ENCODE assay signal across 28 cellular contexts in the genomic region with DNA sequence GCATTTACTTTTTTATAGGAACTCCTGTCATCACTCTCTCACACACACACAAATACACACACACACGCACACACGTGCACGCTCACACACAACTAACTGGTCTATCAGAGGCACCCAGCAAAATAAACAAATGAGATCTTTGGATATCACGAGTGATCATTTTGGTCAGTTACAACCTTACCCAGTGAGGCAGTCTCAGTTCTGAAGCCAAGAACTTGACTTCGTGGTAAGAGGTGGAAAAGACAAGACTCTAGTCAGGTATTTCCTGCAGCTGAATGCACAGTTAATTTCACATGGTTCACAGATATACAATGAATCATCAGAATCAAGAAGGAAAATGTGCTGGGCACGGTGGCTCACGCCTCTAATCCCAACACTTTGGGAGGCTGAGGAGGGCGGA. TPM values are rescaled to one million over a fixed set of nuclear protein-coding genes. Genes with fewer than 3 reads are reported as not detected.
DNase-seq lines count a peak whose midpoint lies in the region; ATAC-seq and TF ChIP-seq lines count a peak whose summit lies in the region.
"Had no signal": no experiment of that assay in that cellular context is flagged by ENCODE, and none has a peak within 500 bp of the region (broad histone marks: within the 10 kb centered on the region; RNA-seq: fewer than 3 reads in every experiment).

No MANE protein-coding gene starts in this region.

- H3K36me3 ChIP-seq in WERI-Rb-1 = no peaks in the 10 kb centered on the region; the same call in 1 of the 2 replicates
- H3K36me3 ChIP-seq in neural progenitor cell = no peaks in the 10 kb centered on the region
- H3K36me3 ChIP-seq: suprapubic skin, upper lobe of right lung had no signal

- H3K4me3 ChIP-seq in GM12865 (ENCODE audit: low read depth, low read length) = no peak overlapping the region
- H3K4me3 ChIP-seq in WERI-Rb-1 (ENCODE audit: low read depth, low read length) = no peak overlapping the region
- H3K4me3 ChIP-seq in neural progenitor cell = no peak overlapping the region
- H3K4me3 ChIP-seq: BLaER1, GM12878, suprapubic skin, upper lobe of right lung had no signal

- H3K27ac ChIP-seq in WERI-Rb-1 (peak overlapping the region; percentile 7; the same call in 1 of the 2 replicates), neural progenitor cell (no peak overlapping the region)
- H3K27ac ChIP-seq: BLaER1, HL-60, suprapubic skin, upper lobe of right lung had no signal

- no peak overlapping the region for H2AFZ ChIP-seq in neural progenitor cell (replicated peaks)

- H4K20me1 ChIP-seq in neural progenitor cell (ENCODE audit: low read depth) = peaks cover 16% of the 10 kb centered on the region

- H3F3A ChIP-seq in neural progenitor cell (ENCODE audit: low read depth) = peaks cover 11% of the 10 kb centered on the region

- in situ Hi-C loops in Caki2 (cut with HindIII; ENCODE audit: low pct_unique_long_range_greater_than_20kb, low sequenced_read_pairs) = no loop called here

- no peaks in the 10 kb centered on the region for H3K9me3 Mint-ChIP-seq in glutamatergic neuron (ENCODE audit: unreplicated experiment)
- H3K9me3 Mint-ChIP-seq in neural progenitor cell = peaks cover 4% of the 10 kb centered on the region
- H3K9me3 Mint-ChIP-seq in WTC11 = peaks cover 19% of the 10 kb centered on the region
- H3K9me3 Mint-ChIP-seq: activated T-helper 17 cell treated with anti-CD3 and anti-CD28 coated beads, Interleukin-2, amount 50 U/mL, for 72 hours had no signal

- TF ChIP-seq CTCF in GM12865 (IDR thresholded peaks at IDR 0.05; ENCODE audit: insufficient read depth, low read depth, low read length, missing control alignments) (no peak), WERI-Rb-1 (IDR thresholded peaks at IDR 0.05; ENCODE audit: low read depth, low read length) (no peak), glutamatergic neuron (IDR thresholded peaks at IDR 0.05; ENCODE audit: partially characterized antibody, unreplicated experiment) (no peak), neural progenitor cell (IDR thresholded peaks at IDR 0.05) (no peak), WTC11 (IDR thresholded peaks at IDR 0.05) (no peak)

- H3K27me3 ChIP-seq in WERI-Rb-1 (ENCODE audit: insufficient read depth, low read depth, severe bottlenecking) (no peaks in the 10 kb centered on the region), neural progenitor cell (no peaks in the 10 kb centered on the region)
- H3K27me3 ChIP-seq: BLaER1, suprapubic skin, upper lobe of right lung had no signal

- H3K4me1 Mint-ChIP-seq in glutamatergic neuron (ENCODE audit: low read depth, unreplicated experiment) (peaks cover 14% of the 10 kb centered on the region), neural progenitor cell (peaks cover 19% of the 10 kb centered on the region), WTC11 (peaks cover 7% of the 10 kb centered on the region)

- CTCF ChIA-PET in WTC11 (lab: Charles Lee) = no interaction called here

- no peak overlapping the region for H3K9ac ChIP-seq in neural progenitor cell
- H3K9ac ChIP-seq: BLaER1 had no signal

- H3K4me2 ChIP-seq in neural progenitor cell = no peak overlapping the region
- H3K4me2 ChIP-seq: BLaER1 had no signal

- POLR2A ChIA-PET in WTC11 (lab: Charles Lee) = no interaction called here

- no peak for ATAC-seq in WTC11
- ATAC-seq: activated T-helper 17 cell treated with anti-CD3 and anti-CD28 coated beads, Interleukin-2, amount 50 U/mL, for 72 hours; left cardiac atrium; sciatic nerve; SK-N-SH treated with all-trans-retinoic acid at 6 μM for 48 hours; stimulated activated memory B cell treated with anti-CD40 and anti-IgM and Interleukin-4, amounts not matched to agents 10 μg/mL and 1 μg/mL and 100 μg/mL, for 72 hours; upper lobe of right lung had no signal

- no peak overlapping the region for H3K4me3 Mint-ChIP-seq in glutamatergic neuron (ENCODE audit: unreplicated experiment)
- H3K4me3 Mint-ChIP-seq in neural progenitor cell = no peak overlapping the region
- no peak overlapping the region for H3K4me3 Mint-ChIP-seq in WTC11
- H3K4me3 Mint-ChIP-seq: activated T-helper 17 cell treated with anti-CD3 and anti-CD28 coated beads, Interleukin-2, amount 50 U/mL, for 72 hours; brain; stimulated activated memory B cell treated with anti-CD40 and anti-IgM and Interleukin-4, amounts not matched to agents 10 μg/mL and 1 μg/mL and 100 μg/mL, for 72 hours had no signal

- H3K27me3 Mint-ChIP-seq in glutamatergic neuron (ENCODE audit: unreplicated experiment) (no peaks in the 10 kb centered on the region), neural progenitor cell (ENCODE audit: insufficient read depth, low read depth) (no peaks in the 10 kb centered on the region), WTC11 (ENCODE audit: low read depth) (no peaks in the 10 kb centered on the region)
- H3K27me3 Mint-ChIP-seq: activated T-helper 17 cell treated with anti-CD3 and anti-CD28 coated beads, Interleukin-2, amount 50 U/mL, for 72 hours; brain; stimulated activated memory B cell treated with anti-CD40 and anti-IgM and Interleukin-4, amounts not matched to agents 10 μg/mL and 1 μg/mL and 100 μg/mL, for 72 hours had no signal

- peaks cover 20% of the 10 kb centered on the region for H3K4me1 ChIP-seq in neural progenitor cell
- H3K4me1 ChIP-seq: BLaER1 had no signal

- H3K36me3 Mint-ChIP-seq in glutamatergic neuron (ENCODE audit: unreplicated experiment) = peaks cover 5% of the 10 kb centered on the region
- peaks cover 6% of the 10 kb centered on the region for H3K36me3 Mint-ChIP-seq in neural progenitor cell
- peaks cover 13% of the 10 kb centered on the region for H3K36me3 Mint-ChIP-seq in WTC11

- DNase-seq in Caki2 (ENCODE audit: low read depth) (peak; percentile 25), GM12865 (ENCODE audit: low read depth) (peak; percentile 11), WERI-Rb-1 (no peak), glutamatergic neuron (no peak), NCI-H446 (lab: John Stamatoyannopoulos, UW) (no peak), neural progenitor cell (ENCODE audit: low spot score) (no peak), WTC11 (ENCODE audit: low spot score) (no peak)
- DNase-seq: activated CD4-positive, alpha-beta T cell treated with anti-CD3 and anti-CD28 coated beads, Interleukin-2, amount 50 U/mL, for 1 hour; Caco-2; DMS79 treated with DMSO at 0.1 percent for 48 hours; effector CD4-positive, alpha-beta T cell; erythroblast; left cardiac atrium; NCI-H1694 treated with DMSO at 0.1 percent for 48 hours; NCI-H510A treated with DMSO at 0.1 percent for 48 hours; posterior cingulate gyrus; stimulated activated CD4-positive, alpha-beta T cell treated with anti-CD3 and anti-CD28 coated beads, Interleukin-12 subunit alpha, Interleukin-12 subunit beta, amount 100 ng/mL, for 4 hours; stimulated activated CD4-positive, alpha-beta T cell treated with anti-CD3 and anti-CD28 coated beads, Interleukin-4, amount 100 ng/mL, for 1 hour; upper lobe of right lung had no signal

- peak overlapping the region; percentile 5 for H3K27ac Mint-ChIP-seq in glutamatergic neuron (ENCODE audit: unreplicated experiment)
- H3K27ac Mint-ChIP-seq in neural progenitor cell = no peak overlapping the region
- no peak overlapping the region for H3K27ac Mint-ChIP-seq in WTC11
- H3K27ac Mint-ChIP-seq: activated T-helper 17 cell treated with anti-CD3 and anti-CD28 coated beads, Interleukin-2, amount 50 U/mL, for 72 hours; stimulated activated memory B cell treated with anti-CD40 and anti-IgM and Interleukin-4, amounts not matched to agents 10 μg/mL and 1 μg/mL and 100 μg/mL, for 72 hours had no signal

- H3K9me3 ChIP-seq in WERI-Rb-1 (ENCODE audit: severe bottlenecking) (peaks cover 5% of the 10 kb centered on the region), neural progenitor cell (ENCODE audit: low read depth) (no peaks in the 10 kb centered on the region)
- H3K9me3 ChIP-seq: Caco-2, suprapubic skin, upper lobe of right lung had no signal

- peaks cover 8% of the 10 kb centered on the region for H3K79me2 ChIP-seq in neural progenitor cell (ENCODE audit: low read depth)

TF ChIP-seq in WTC11, 78 proteins besides CTCF, POLR2A, EP300 and RAD21 (continues in another document):
- TF ChIP-seq ZNF423 (CRISPR knock-in tag; IDR thresholded peaks at IDR 0.05) = no peak
- TF ChIP-seq, protein P1, sequence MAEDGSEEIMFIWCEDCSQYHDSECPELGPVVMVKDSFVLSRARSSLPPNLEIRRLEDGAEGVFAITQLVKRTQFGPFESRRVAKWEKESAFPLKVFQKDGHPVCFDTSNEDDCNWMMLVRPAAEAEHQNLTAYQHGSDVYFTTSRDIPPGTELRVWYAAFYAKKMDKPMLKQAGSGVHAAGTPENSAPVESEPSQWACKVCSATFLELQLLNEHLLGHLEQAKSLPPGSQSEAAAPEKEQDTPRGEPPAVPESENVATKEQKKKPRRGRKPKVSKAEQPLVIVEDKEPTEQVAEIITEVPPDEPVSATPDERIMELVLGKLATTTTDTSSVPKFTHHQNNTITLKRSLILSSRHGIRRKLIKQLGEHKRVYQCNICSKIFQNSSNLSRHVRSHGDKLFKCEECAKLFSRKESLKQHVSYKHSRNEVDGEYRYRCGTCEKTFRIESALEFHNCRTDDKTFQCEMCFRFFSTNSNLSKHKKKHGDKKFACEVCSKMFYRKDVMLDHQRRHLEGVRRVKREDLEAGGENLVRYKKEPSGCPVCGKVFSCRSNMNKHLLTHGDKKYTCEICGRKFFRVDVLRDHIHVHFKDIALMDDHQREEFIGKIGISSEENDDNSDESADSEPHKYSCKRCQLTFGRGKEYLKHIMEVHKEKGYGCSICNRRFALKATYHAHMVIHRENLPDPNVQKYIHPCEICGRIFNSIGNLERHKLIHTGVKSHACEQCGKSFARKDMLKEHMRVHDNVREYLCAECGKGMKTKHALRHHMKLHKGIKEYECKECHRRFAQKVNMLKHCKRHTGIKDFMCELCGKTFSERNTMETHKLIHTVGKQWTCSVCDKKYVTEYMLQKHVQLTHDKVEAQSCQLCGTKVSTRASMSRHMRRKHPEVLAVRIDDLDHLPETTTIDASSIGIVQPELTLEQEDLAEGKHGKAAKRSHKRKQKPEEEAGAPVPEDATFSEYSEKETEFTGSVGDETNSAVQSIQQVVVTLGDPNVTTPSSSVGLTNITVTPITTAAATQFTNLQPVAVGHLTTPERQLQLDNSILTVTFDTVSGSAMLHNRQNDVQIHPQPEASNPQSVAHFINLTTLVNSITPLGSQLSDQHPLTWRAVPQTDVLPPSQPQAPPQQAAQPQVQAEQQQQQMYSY (CRISPR knock-in tag; IDR thresholded peaks at IDR 0.05) = no peak

RNA-seq across cellular contexts. Expression of a gene that starts 39.4 kb away (rescaled TPM):
- total RNA-seq in Caki2 (2014; rRNA removed; shearing (Covaris generic); ENCODE audit: low replicate concordance) = 5.5 and 9.2 TPM in 2 replicates
- total RNA-seq in glutamatergic neuron (ENCODE audit: unreplicated experiment) (36.0 TPM), neural progenitor cell (ENCODE audit: low replicate concordance) (12.7 and 15.9 TPM in 2 replicates), WTC11 (2021) (16.3 to 20.3 TPM (median 19.7 TPM) in 3 replicates)

Comparison
In these comparisons a context has a peak if more than half of its experiments do, and no peak if none do; other contexts are left out.
1. DNase-seq: peak in Caki2 (single experiment) and GM12865 (single experiment); none in WERI-Rb-1 (single experiment), glutamatergic neuron (single experiment), NCI-H446 (0 of 2), neural progenitor cell (single experiment) and WTC11 (single experiment).